ENCODE assay signal across 8 cellular contexts in the genomic region with DNA sequence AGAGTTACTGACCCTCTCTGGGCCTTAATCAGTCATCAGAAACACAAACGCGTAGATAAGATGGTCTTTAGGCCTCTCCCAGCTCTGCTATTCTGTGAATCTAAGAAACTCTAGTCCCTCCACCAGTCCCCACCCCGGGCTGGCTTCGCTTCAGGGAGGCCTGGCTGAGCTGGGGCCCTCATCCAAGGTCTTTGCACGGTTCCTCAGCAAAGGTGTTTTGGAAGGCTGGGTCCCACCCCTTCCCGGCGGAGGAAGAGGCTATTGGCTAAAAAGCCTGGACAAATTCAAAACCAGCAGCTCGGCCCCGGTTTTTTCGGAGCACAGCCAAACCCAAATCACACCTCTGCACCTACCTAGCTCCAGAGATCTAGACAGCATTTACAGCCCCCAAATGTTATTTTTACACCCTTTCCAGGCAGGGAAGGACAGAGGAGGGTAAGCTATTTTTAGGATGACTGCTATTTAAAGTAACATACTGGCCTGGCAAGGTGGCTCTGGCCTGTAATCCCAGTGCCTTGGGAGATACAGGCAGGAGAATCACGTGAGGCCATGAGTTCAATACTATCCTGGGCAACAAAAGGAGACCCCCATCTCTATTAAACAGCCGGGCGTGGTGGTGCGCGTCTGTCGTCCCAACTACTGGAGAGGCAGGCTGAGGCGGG. TPM values are rescaled to one million over a fixed set of nuclear protein-coding genes. Genes with fewer than 3 reads are reported as not detected.
DNase-seq lines count a peak whose midpoint lies in the region; ATAC-seq and TF ChIP-seq lines count a peak whose summit lies in the region.

No MANE protein-coding gene starts in this region.

- H3K79me2 ChIP-seq in DND-41 (ENCODE audit: insufficient read depth, low read length) (no peaks in the 10 kb centered on the region), PC-9 (ENCODE audit: low read depth) (no peaks in the 10 kb centered on the region), neural cell (replicated peaks; ENCODE audit: insufficient read depth, low read length) (no peaks in the 10 kb centered on the region)

- H2AFZ ChIP-seq in DND-41 (ENCODE audit: low read depth, low read length) (peak overlapping the region; percentile 91), PC-9 (peak overlapping the region; percentile 75; the same call in 1 of the 2 replicates), neural cell (ENCODE audit: low read depth, low read length) (no peak overlapping the region)

- H4K20me1 ChIP-seq in DND-41 (ENCODE audit: insufficient read depth, low read length): no peaks in the 10 kb centered on the region
- no peaks in the 10 kb centered on the region for H4K20me1 ChIP-seq in PC-9 (ENCODE audit: insufficient read depth)
- no peaks in the 10 kb centered on the region for H4K20me1 ChIP-seq in neural cell (ENCODE audit: insufficient read depth)

- peak overlapping the region; percentile 69 for H3K9ac ChIP-seq in DND-41 (ENCODE audit: low read depth, low read length)
- H3K9ac ChIP-seq in neural cell (ENCODE audit: low read length): peak overlapping the region; percentile 64

- H3K36me3 ChIP-seq in DND-41 (ENCODE audit: insufficient read depth, low read length): no peaks in the 10 kb centered on the region
- H3K36me3 ChIP-seq in PC-9 (ENCODE audit: low read depth): no peaks in the 10 kb centered on the region
- H3K36me3 ChIP-seq in neural cell (ENCODE audit: insufficient read depth, low read length): no peaks in the 10 kb centered on the region

- no TSS peak for BruUV-seq in PC-9 (replicated peaks; lab: Mats Ljungman, UMichigan)

- POLR2A ChIA-PET in PC-9 (lab: Charles Lee; ENCODE audit: unreplicated experiment): interaction anchor here (0.6 to 0.8 kb wide), 3 partner anchors 12 to 323 kb away, joined by 6 to 15 read pairs (median 8); no protein-coding TSS in a partner anchor

- no peak for DNase-seq in DND-41
- no peak for DNase-seq in PC-9
- DNase-seq in stimulated activated CD4-positive, alpha-beta T cell treated with anti-CD3 and anti-CD28 coated beads, Interleukin-15, amount 100 ng/mL, for 24 hours: no peak
- DNase-seq in activated CD8-positive, alpha-beta memory T cell treated with anti-CD3 and anti-CD28 coated beads, Interleukin-2, amount 50 U/mL, for 48 hours: no peak
- DNase-seq in middle frontal gyrus (ENCODE audit: extremely low spot score, low spot score): no peak

- H3K9me2 ChIP-seq in PC-9 (ENCODE audit: insufficient read depth): no peaks in the 10 kb centered on the region
- no peaks in the 10 kb centered on the region for H3K9me2 ChIP-seq in neural cell (ENCODE audit: insufficient read depth, low read length)

- H3K27ac ChIP-seq in DND-41 (ENCODE audit: low read length): peak overlapping the region; percentile 79
- no peak overlapping the region for H3K27ac ChIP-seq in PC-9
- H3K27ac ChIP-seq in neural cell (ENCODE audit: low read length): no peak overlapping the region

- CTCF ChIA-PET in PC-9 (lab: Charles Lee): interaction anchor here (0.6 to 2.6 kb wide), 8 partner anchors 12 to 980 kb away, joined by 3 to 16 read pairs (median 10); no protein-coding TSS in a partner anchor

- H3K4me1 ChIP-seq in DND-41 (ENCODE audit: insufficient read depth, low read length) (peaks cover 15% of the 10 kb centered on the region), PC-9 (replicated peaks; ENCODE audit: insufficient read depth) (no peaks in the 10 kb centered on the region)

- H3K9me3 ChIP-seq in DND-41 (ENCODE audit: insufficient read depth, low read length, severe bottlenecking) (no peaks in the 10 kb centered on the region), PC-9 (ENCODE audit: insufficient read depth, low read depth) (no peaks in the 10 kb centered on the region), neural cell (ENCODE audit: low read length) (no peaks in the 10 kb centered on the region)

- TF ChIP-seq CTCF in DND-41 (IDR thresholded peaks at IDR 0.05; ENCODE audit: borderline replicate concordance, extremely low read depth, low read length, poor library complexity, severe bottlenecking) (no peak), PC-9 (conservative IDR thresholded peaks at IDR 0.05) (peak; percentile 21), neural cell (IDR thresholded peaks at IDR 0.05; ENCODE audit: poor library complexity, severe bottlenecking) (no peak)

- H3K27me3 ChIP-seq in DND-41 (ENCODE audit: insufficient read depth, low read length, poor library complexity): peaks cover 5% of the 10 kb centered on the region
- peaks cover 9% of the 10 kb centered on the region for H3K27me3 ChIP-seq in PC-9 (ENCODE audit: insufficient read depth, low read depth)
- H3K27me3 ChIP-seq in neural cell (ENCODE audit: insufficient read depth, low read depth, low read length): no peaks in the 10 kb centered on the region

- peak overlapping the region; percentile 88 for H3K4me2 ChIP-seq in DND-41 (ENCODE audit: insufficient read depth, low read length)
- H3K4me2 ChIP-seq in PC-9: peak overlapping the region; percentile 70
- no peak overlapping the region for H3K4me2 ChIP-seq in neural cell (ENCODE audit: low read length)

- H3K4me3 ChIP-seq in DND-41 (ENCODE audit: low read depth in 1 of 2, low read length in 2 of 2) (peak overlapping the region; percentile 44 to 73; a peak in 3 of 4 replicates), PC-9 (peak overlapping the region; percentile 64; the same call in 1 of the 2 replicates), neural cell (ENCODE audit: low read length) (peak overlapping the region; percentile 68)

- H3F3A ChIP-seq in PC-9 (ENCODE audit: insufficient read depth, low read depth) (no peaks in the 10 kb centered on the region), neural cell (ENCODE audit: insufficient read depth, low read length, poor library complexity, severe bottlenecking) (no peaks in the 10 kb centered on the region)

- no peak for TF ChIP-seq EP300 in neural cell (conservative IDR thresholded peaks at IDR 0.05; ENCODE audit: poor library complexity, severe bottlenecking)

- intact Hi-C loops in PC-9 (cut with micrococcal nuclease; ENCODE audit: unreplicated experiment): no loop called here

- ATAC-seq in DND-41 (ENCODE audit: insufficient read depth, low read depth): peak; percentile 3; the same call in 1 of the 3 replicates
- peak; percentile 16 for ATAC-seq in esophagus mucosa
- ATAC-seq in HG03342 (IDR thresholded peaks at IDR 0.05; ENCODE audit: unreplicated experiment): no peak

- no peak for TF ChIP-seq RAD21 in neural cell (conservative IDR thresholded peaks at IDR 0.05)

TF ChIP-seq in neural cell, 6 proteins besides CTCF, POLR2A, EP300 and RAD21:
- TF ChIP-seq EZH2 (IDR thresholded peaks at IDR 0.05; ENCODE audit: borderline replicate concordance, insufficient read depth, low read length, poor library complexity, severe bottlenecking) (no peak), TAF1 (IDR thresholded peaks at IDR 0.05; ENCODE audit: low read depth) (no peak), SMC3 (conservative IDR thresholded peaks at IDR 0.05; ENCODE audit: poor library complexity) (no peak), POLR2AphosphoS5 (IDR thresholded peaks at IDR 0.05) (no peak), MXI1 (conservative IDR thresholded peaks at IDR 0.05; ENCODE audit: poor library complexity, severe bottlenecking) (no peak)
- TF ChIP-seq, protein P1, sequence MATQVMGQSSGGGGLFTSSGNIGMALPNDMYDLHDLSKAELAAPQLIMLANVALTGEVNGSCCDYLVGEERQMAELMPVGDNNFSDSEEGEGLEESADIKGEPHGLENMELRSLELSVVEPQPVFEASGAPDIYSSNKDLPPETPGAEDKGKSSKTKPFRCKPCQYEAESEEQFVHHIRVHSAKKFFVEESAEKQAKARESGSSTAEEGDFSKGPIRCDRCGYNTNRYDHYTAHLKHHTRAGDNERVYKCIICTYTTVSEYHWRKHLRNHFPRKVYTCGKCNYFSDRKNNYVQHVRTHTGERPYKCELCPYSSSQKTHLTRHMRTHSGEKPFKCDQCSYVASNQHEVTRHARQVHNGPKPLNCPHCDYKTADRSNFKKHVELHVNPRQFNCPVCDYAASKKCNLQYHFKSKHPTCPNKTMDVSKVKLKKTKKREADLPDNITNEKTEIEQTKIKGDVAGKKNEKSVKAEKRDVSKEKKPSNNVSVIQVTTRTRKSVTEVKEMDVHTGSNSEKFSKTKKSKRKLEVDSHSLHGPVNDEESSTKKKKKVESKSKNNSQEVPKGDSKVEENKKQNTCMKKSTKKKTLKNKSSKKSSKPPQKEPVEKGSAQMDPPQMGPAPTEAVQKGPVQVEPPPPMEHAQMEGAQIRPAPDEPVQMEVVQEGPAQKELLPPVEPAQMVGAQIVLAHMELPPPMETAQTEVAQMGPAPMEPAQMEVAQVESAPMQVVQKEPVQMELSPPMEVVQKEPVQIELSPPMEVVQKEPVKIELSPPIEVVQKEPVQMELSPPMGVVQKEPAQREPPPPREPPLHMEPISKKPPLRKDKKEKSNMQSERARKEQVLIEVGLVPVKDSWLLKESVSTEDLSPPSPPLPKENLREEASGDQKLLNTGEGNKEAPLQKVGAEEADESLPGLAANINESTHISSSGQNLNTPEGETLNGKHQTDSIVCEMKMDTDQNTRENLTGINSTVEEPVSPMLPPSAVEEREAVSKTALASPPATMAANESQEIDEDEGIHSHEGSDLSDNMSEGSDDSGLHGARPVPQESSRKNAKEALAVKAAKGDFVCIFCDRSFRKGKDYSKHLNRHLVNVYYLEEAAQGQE (IDR thresholded peaks at IDR 0.05; ENCODE audit: borderline replicate concordance): no peak
TF ChIP-seq in neural cell: peak in this region for 0.

RNA-seq across cellular contexts. Expression of a gene that starts 13.2 kb away (rescaled TPM):
- 26.5 and 31.1 TPM in 2 replicates for total RNA-seq in PC-9 (2021)
- total RNA-seq in esophagus mucosa: 20.1 TPM
- polyA plus RNA-seq in neural cell: 91.3 and 95.3 TPM in 2 replicates
- 44.5 and 51.9 TPM in 2 replicates for polyA minus RNA-seq in neural cell

RNA-seq across cellular contexts. Expression of a gene that starts 46.9 kb away (rescaled TPM):
- total RNA-seq in PC-9 (2021): not detected in 2 replicates
- total RNA-seq in esophagus mucosa: 2.0 TPM
- polyA plus RNA-seq in neural cell: 5.5 and 6.3 TPM in 2 replicates
- 8.5 and 10.1 TPM in 2 replicates for polyA minus RNA-seq in neural cell

RNA-seq across cellular contexts. Expression of a gene that starts 51.1 kb away (rescaled TPM):
- total RNA-seq in PC-9 (2021): not detected in 2 replicates
- total RNA-seq in esophagus mucosa: 0.28 TPM
- polyA plus RNA-seq in neural cell: 15.8 and 16.8 TPM in 2 replicates
- polyA minus RNA-seq in neural cell: 24.6 and 26.7 TPM in 2 replicates
